23 cellular contexts compared by ENCODE assay signal in genomic region chr6:148596886-148597455, GRCh38.
A peak's percentile ranks its signal among the peaks of the same experiment; 100 is the strongest.
DNase-seq lines count a peak whose midpoint lies in the region; ATAC-seq, FAIRE-seq and TF ChIP-seq lines count a peak whose summit lies in the region.
"Had no signal": no experiment of that assay in that cellular context is flagged by ENCODE, and none has a peak within 500 bp of the region (broad histone marks: within the 10 kb centered on the region; RNA-seq: fewer than 3 reads in every experiment).

No MANE protein-coding gene starts in this region.

- no CpG with 5 or more reads among the region's 3 CpGs for WGBS in mesendoderm (ENCODE audit: extremely low coverage, insufficient coverage, low lambda C conversion rate)

- H2BK120ac ChIP-seq in mesendoderm (ENCODE audit: low read depth, low read length) = no peak overlapping the region

- no peak overlapping the region for H3K4me2 ChIP-seq in astrocyte (ENCODE audit: low read length)
- H3K4me2 ChIP-seq in mesendoderm (ENCODE audit: low read length) = no peak overlapping the region

- H2AFZ ChIP-seq in astrocyte (ENCODE audit: low read depth, low read length) = no peak overlapping the region

- H4K8ac ChIP-seq in mesendoderm (ENCODE audit: low read depth, low read length) = no peak overlapping the region

- H3K36me3 ChIP-seq in astrocyte (ENCODE audit: insufficient read depth, low read length) (no peaks in the 10 kb centered on the region), mesendoderm (ENCODE audit: control insufficient read depth, insufficient read depth, low read length) (no peaks in the 10 kb centered on the region)

- H3K9ac ChIP-seq in astrocyte (ENCODE audit: low read length) = no peak overlapping the region
- no peak overlapping the region for H3K9ac ChIP-seq in mesendoderm (ENCODE audit: low read length)

- H4K20me1 ChIP-seq in astrocyte (ENCODE audit: insufficient read depth, low read length) = no peaks in the 10 kb centered on the region

- ATAC-seq in GM18858 (IDR thresholded peaks at IDR 0.05; ENCODE audit: unreplicated experiment) = no peak
- ATAC-seq: HepG2, SK-N-SH treated with all-trans-retinoic acid at 6 μM for 48 hours, T-cell had no signal

- H3K79me2 ChIP-seq in astrocyte (ENCODE audit: insufficient read depth, low read length) (no peaks in the 10 kb centered on the region), mesendoderm (ENCODE audit: control insufficient read depth, insufficient read depth, low read length) (no peaks in the 10 kb centered on the region)

- in situ Hi-C loops in KBM-7 (cut with MboI; ENCODE audit: low pct_unique_long_range_greater_than_20kb, low sequenced_read_pairs) = loop anchor here (25.0 kb wide), 1 partner anchor 365 kb away; no protein-coding TSS in a partner anchor

- H3K4me3 ChIP-seq in astrocyte (ENCODE audit: insufficient read depth, low read depth, low read length) (no peak overlapping the region), mesendoderm (ENCODE audit: low read length) (no peak overlapping the region)

- H2AK5ac ChIP-seq in mesendoderm (ENCODE audit: low read length) = no peak overlapping the region

- H2BK5ac ChIP-seq in mesendoderm (ENCODE audit: low read length) = no peak overlapping the region

- H2BK15ac ChIP-seq in mesendoderm (replicated peaks; ENCODE audit: low read depth) = peak overlapping the region; percentile 89

- CTCF ChIA-PET in activated CD4-positive, alpha-beta T cell treated with anti-CD3 and anti-CD28 coated beads, Interleukin-2, amount 10 ng/mL, durations not matched to agents 7 days and 5 days (lab: Charles Lee) = no interaction called here

- H3K79me1 ChIP-seq in mesendoderm (ENCODE audit: low read length) = no peaks in the 10 kb centered on the region

- H3K27me3 ChIP-seq in astrocyte (ENCODE audit: insufficient read depth, low read length) (no peaks in the 10 kb centered on the region), mesendoderm (ENCODE audit: insufficient read depth, low read length, poor library complexity) (no peaks in the 10 kb centered on the region)

- H3K18ac ChIP-seq in mesendoderm (ENCODE audit: low read length) = peak overlapping the region; percentile 41

- H3K4ac ChIP-seq in mesendoderm (ENCODE audit: low read depth, low read length) = no peak overlapping the region

- no peak overlapping the region for H3K27ac Mint-ChIP-seq in astrocyte (ENCODE audit: unreplicated experiment)
- H3K27ac Mint-ChIP-seq in activated CD4-positive, alpha-beta T cell treated with anti-CD3 and anti-CD28 coated beads, Interleukin-2, amount 10 ng/mL, durations not matched to agents 7 days and 5 days = no peak overlapping the region
- H3K27ac Mint-ChIP-seq: CD8-positive, alpha-beta memory T cell; T-cell had no signal

- H3K56ac ChIP-seq in mesendoderm (ENCODE audit: low read length) = no peak overlapping the region

- H3K23ac ChIP-seq in mesendoderm (ENCODE audit: low read length) = no peak overlapping the region

- DNase-seq in Ammon's horn (ENCODE audit: low spot score) (peak; percentile 28), KBM-7 (peak; percentile 13), astrocyte (ENCODE audit: low read depth) (no peak), mesendoderm (no peak), nucleus accumbens (lab: John Stamatoyannopoulos, UW) (no peak)
- no peak for DNase-seq in activated CD4-positive, alpha-beta T cell treated with anti-CD3 and anti-CD28 coated beads, Interleukin-2, amount 10 ng/mL, durations not matched to agents 7 days and 5 days
- DNase-seq: C1 segment of cervical spinal cord; CD8-positive, alpha-beta memory T cell; DMS79 treated with DMSO at 0.1 percent for 48 hours; KG1; NCI-H1092; NCI-H1436 treated with DMSO at 0.1 percent for 48 hours; NCI-H2029 treated with DMSO at 0.1 percent for 48 hours; NCI-H446 treated with DMSO at 0.1 percent for 48 hours; NCI-H69; SHP77; T-cell had no signal

- no peaks in the 10 kb centered on the region for H3K27me3 Mint-ChIP-seq in astrocyte (ENCODE audit: low read depth, unreplicated experiment)
- peaks cover 12% of the 10 kb centered on the region for H3K27me3 Mint-ChIP-seq in activated CD4-positive, alpha-beta T cell treated with anti-CD3 and anti-CD28 coated beads, Interleukin-2, amount 10 ng/mL, durations not matched to agents 7 days and 5 days

- H4K5ac ChIP-seq in mesendoderm (ENCODE audit: low read length) = no peak overlapping the region

- peak; percentile 54 for FAIRE-seq in astrocyte (lab: Jason Lieb, UNC)
- FAIRE-seq: D721Med, GM19239, H54, HepG2 had no signal

- POLR2A ChIA-PET in activated CD4-positive, alpha-beta T cell treated with anti-CD3 and anti-CD28 coated beads, Interleukin-2, amount 10 ng/mL, durations not matched to agents 7 days and 5 days (lab: Charles Lee) = no interaction called here

- peaks cover 20% of the 10 kb centered on the region for H3K4me1 Mint-ChIP-seq in astrocyte (ENCODE audit: low read depth, unreplicated experiment)
- H3K4me1 Mint-ChIP-seq in activated CD4-positive, alpha-beta T cell treated with anti-CD3 and anti-CD28 coated beads, Interleukin-2, amount 10 ng/mL, durations not matched to agents 7 days and 5 days = peaks cover 1% of the 10 kb centered on the region
- H3K4me1 Mint-ChIP-seq: T-cell had no signal

- H3K9me3 ChIP-seq in astrocyte (ENCODE audit: insufficient read depth, low read depth, low read length) = no peaks in the 10 kb centered on the region

- H3K27ac ChIP-seq in astrocyte (ENCODE audit: low read depth, low read length) (no peak overlapping the region), mesendoderm (ENCODE audit: low read depth, low read length) (no peak overlapping the region)

- H3K4me1 ChIP-seq in astrocyte (ENCODE audit: insufficient read depth, low read length) = peaks cover 12% of the 10 kb centered on the region
- peaks cover 6% of the 10 kb centered on the region for H3K4me1 ChIP-seq in mesendoderm (ENCODE audit: control insufficient read depth, low read depth, low read length)

- TF ChIP-seq CTCF in astrocyte (IDR thresholded peaks at IDR 0.05; ENCODE audit: insufficient read depth, low read depth, low read length) = no peak

- H3K9me3 Mint-ChIP-seq in astrocyte (ENCODE audit: unreplicated experiment) = peaks cover 9% of the 10 kb centered on the region
- H3K9me3 Mint-ChIP-seq in activated CD4-positive, alpha-beta T cell treated with anti-CD3 and anti-CD28 coated beads, Interleukin-2, amount 10 ng/mL, durations not matched to agents 7 days and 5 days = peaks cover under 1% of the 10 kb centered on the region

- no peak overlapping the region for H3K4me3 Mint-ChIP-seq in astrocyte (ENCODE audit: unreplicated experiment)
- no peak overlapping the region for H3K4me3 Mint-ChIP-seq in activated CD4-positive, alpha-beta T cell treated with anti-CD3 and anti-CD28 coated beads, Interleukin-2, amount 10 ng/mL, durations not matched to agents 7 days and 5 days
- H3K4me3 Mint-ChIP-seq: CD8-positive, alpha-beta memory T cell; T-cell had no signal

- no peaks in the 10 kb centered on the region for H3K36me3 Mint-ChIP-seq in astrocyte (ENCODE audit: low read depth, unreplicated experiment)
- no peaks in the 10 kb centered on the region for H3K36me3 Mint-ChIP-seq in activated CD4-positive, alpha-beta T cell treated with anti-CD3 and anti-CD28 coated beads, Interleukin-2, amount 10 ng/mL, durations not matched to agents 7 days and 5 days (ENCODE audit: low read depth)
- H3K36me3 Mint-ChIP-seq: T-cell had no signal

Comparison
In these comparisons a context has a peak if more than half of its experiments do, and no peak if none do; other contexts are left out.
1. DNase-seq: peak in Ammon's horn (single experiment) and KBM-7 (single experiment); none in astrocyte (single experiment), mesendoderm (single experiment), activated CD4-positive, alpha-beta T cell treated with anti-CD3 and anti-CD28 coated beads, Interleukin-2, amount 10 ng/mL, durations not matched to agents 7 days and 5 days (single experiment) and nucleus accumbens (0 of 56).